1 cellular context compared by ENCODE assay signal in the genomic region with DNA sequence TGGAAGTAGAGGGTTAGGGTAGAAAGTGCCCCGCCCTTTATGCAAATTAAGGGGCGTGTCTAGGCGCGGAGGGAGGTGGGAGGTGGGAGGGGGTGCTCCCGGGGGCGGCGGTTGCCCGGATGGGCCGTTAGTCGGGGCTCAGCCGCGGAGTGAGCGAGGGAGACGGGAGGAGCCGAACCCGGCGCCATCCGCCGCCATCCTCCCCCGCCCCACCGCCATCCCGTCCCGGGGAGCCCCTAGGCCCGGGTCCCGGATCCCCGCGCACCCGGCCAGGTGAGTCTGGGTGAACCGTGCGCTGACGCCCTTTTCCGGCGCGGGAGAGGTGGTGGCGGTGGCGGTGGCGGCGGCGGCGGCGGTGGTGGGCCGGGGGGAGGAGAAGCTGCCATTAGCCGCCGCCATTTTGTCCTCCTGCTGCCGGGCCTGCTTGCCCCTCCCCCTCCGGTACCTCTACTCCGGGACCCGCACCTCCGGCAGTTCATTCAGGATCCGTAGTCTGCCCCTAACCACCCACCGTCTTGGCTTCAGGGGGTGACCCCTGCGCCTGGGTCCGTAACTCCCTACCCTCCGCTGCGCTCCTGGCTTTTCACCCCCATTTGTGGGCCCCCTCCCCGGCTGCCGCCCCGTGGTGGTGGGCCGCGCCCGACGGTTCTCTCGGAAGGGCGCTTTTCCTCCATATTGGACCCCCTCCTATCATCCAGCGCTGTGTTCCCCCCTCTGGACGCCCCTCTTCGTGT.
TF ChIP-seq lines count a peak whose summit lies in the region.

A gene (plus strand): TSS at position 130 of the 734 bp plus-strand sequence. CDS start 2,075 bp downstream, outside the sequence.

TF ChIP-seq in HepG2, 621 proteins besides CTCF, POLR2A, EP300 and RAD21 (continued from another document and continues in another):
- TF ChIP-seq, protein P1, sequence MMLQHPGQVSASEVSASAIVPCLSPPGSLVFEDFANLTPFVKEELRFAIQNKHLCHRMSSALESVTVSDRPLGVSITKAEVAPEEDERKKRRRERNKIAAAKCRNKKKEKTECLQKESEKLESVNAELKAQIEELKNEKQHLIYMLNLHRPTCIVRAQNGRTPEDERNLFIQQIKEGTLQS (CRISPR knock-in tag; IDR thresholded peaks at IDR 0.05), result 0 out of 2 replicates have a peak, but pooled peaks have one; percentile 44
- TF ChIP-seq BRCA1 (CRISPR knock-in tag; IDR thresholded peaks at IDR 0.05) (no peak), ZNF766 (CRISPR knock-in tag; IDR thresholded peaks at IDR 0.05; ENCODE audit: borderline replicate concordance) (no peak), BHLHE40 (IDR thresholded peaks at IDR 0.05; ENCODE audit: low read length) (no peak), POLR2G (IDR thresholded peaks at IDR 0.05; ENCODE audit: low read depth, low read length) (peak; percentile 20; the same call in 1 of the 2 replicates), ZNF792 (CRISPR knock-in tag; IDR thresholded peaks at IDR 0.05) (peak; percentile 28; the same call in 1 of the 2 replicates), ZNF263 (CRISPR knock-in tag; IDR thresholded peaks at IDR 0.05) (peak; percentile 32; the same call in 1 of the 2 replicates), CCAR2 (optimal IDR thresholded peaks at IDR 0.05; ENCODE audit: low read depth, low read length) (no peak), HNRNPL (IDR thresholded peaks at IDR 0.05; ENCODE audit: low read depth, low read length) (peak; percentile 53; the same call in 1 of the 2 replicates), NFKBIZ (CRISPR knock-in tag; IDR thresholded peaks at IDR 0.05) (peak; percentile 48; the same call in 1 of the 2 replicates), ZNF549 (CRISPR knock-in tag; IDR thresholded peaks at IDR 0.05) (no peak), CBFB (CRISPR knock-in tag; IDR thresholded peaks at IDR 0.05) (peak; percentile 50; the same call in 1 of the 2 replicates), ZNF367 (CRISPR knock-in tag; IDR thresholded peaks at IDR 0.05; ENCODE audit: borderline replicate concordance) (no peak), ZNF253 (CRISPR knock-in tag; IDR thresholded peaks at IDR 0.05; ENCODE audit: borderline replicate concordance) (no peak), IRF2 (CRISPR knock-in tag; IDR thresholded peaks at IDR 0.05) (no peak), KLF13 (CRISPR knock-in tag; IDR thresholded peaks at IDR 0.05) (no peak), ZNF652 (CRISPR knock-in tag; IDR thresholded peaks at IDR 0.05; ENCODE audit: borderline replicate concordance, low read depth) (no peak), ZNF672 (CRISPR knock-in tag; IDR thresholded peaks at IDR 0.05) (no peak), ZSCAN22 (CRISPR knock-in tag; IDR thresholded peaks at IDR 0.05) (peak; percentile 58; the same call in 1 of the 2 replicates), GATAD2A (CRISPR knock-in tag; IDR thresholded peaks at IDR 0.05) (no peak), NFKB2 (CRISPR knock-in tag; IDR thresholded peaks at IDR 0.05; ENCODE audit: borderline replicate concordance) (peak; percentile 48; the same call in 1 of the 2 replicates), ZNF607 (CRISPR knock-in tag; IDR thresholded peaks at IDR 0.05; ENCODE audit: borderline replicate concordance) (no peak; the same call in 1 of the 2 replicates), TAF1 (CRISPR knock-in tag; IDR thresholded peaks at IDR 0.05) (peak; percentile 78), MAZ (IDR thresholded peaks at IDR 0.05; ENCODE audit: borderline replicate concordance, low read depth, low read length) (peak; percentile 99), MAZ (CRISPR knock-in tag; IDR thresholded peaks at IDR 0.05; ENCODE audit: low read depth) (peak; percentile 68), NR2C2 (CRISPR knock-in tag; IDR thresholded peaks at IDR 0.05; ENCODE audit: borderline replicate concordance) (no peak), BORCS8-MEF2B (CRISPR knock-in tag; IDR thresholded peaks at IDR 0.05) (0 out of 2 replicates have a peak, but pooled peaks have one; percentile 53), ZNF343 (CRISPR knock-in tag; IDR thresholded peaks at IDR 0.05) (no peak), RFX1 (IDR thresholded peaks at IDR 0.05) (no peak), GFI1 (CRISPR knock-in tag; IDR thresholded peaks at IDR 0.05; ENCODE audit: borderline replicate concordance) (no peak; the same call in 1 of the 2 replicates), MIER2 (CRISPR knock-in tag; IDR thresholded peaks at IDR 0.05) (no peak), ZNF34 (CRISPR knock-in tag; IDR thresholded peaks at IDR 0.05; ENCODE audit: borderline replicate concordance) (0 out of 2 replicates have a peak, but pooled peaks have one; percentile 11), ZNF562 (CRISPR knock-in tag; IDR thresholded peaks at IDR 0.05; ENCODE audit: borderline replicate concordance) (no peak), ZNF382 (CRISPR knock-in tag; IDR thresholded peaks at IDR 0.05; ENCODE audit: borderline replicate concordance) (no peak)
- TF ChIP-seq, protein P2, sequence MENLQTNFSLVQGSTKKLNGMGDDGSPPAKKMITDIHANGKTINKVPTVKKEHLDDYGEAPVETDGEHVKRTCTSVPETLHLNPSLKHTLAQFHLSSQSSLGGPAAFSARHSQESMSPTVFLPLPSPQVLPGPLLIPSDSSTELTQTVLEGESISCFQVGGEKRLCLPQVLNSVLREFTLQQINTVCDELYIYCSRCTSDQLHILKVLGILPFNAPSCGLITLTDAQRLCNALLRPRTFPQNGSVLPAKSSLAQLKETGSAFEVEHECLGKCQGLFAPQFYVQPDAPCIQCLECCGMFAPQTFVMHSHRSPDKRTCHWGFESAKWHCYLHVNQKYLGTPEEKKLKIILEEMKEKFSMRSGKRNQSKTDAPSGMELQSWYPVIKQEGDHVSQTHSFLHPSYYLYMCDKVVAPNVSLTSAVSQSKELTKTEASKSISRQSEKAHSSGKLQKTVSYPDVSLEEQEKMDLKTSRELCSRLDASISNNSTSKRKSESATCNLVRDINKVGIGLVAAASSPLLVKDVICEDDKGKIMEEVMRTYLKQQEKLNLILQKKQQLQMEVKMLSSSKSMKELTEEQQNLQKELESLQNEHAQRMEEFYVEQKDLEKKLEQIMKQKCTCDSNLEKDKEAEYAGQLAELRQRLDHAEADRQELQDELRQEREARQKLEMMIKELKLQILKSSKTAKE (CRISPR knock-in tag; IDR thresholded peaks at IDR 0.05; ENCODE audit: borderline replicate concordance), result 0 out of 2 replicates have a peak, but pooled peaks have one; percentile 29
- TF ChIP-seq, protein P3, sequence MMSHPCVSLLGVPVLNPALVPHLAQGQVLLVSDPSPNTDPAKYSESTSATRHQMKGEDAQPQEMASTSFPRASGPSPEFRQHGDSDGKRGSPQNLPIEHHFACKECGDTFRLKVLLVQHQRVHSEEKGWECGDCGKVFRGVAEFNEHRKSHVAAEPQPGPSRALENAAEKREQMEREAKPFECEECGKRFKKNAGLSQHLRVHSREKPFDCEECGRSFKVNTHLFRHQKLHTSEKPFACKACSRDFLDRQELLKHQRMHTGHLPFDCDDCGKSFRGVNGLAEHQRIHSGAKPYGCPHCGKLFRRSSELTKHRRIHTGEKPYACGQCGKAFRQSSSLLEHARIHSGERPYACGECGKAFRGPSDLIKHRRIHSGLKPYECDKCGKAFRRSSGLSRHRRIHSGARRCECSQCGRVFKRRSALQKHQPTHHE (CRISPR knock-in tag; IDR thresholded peaks at IDR 0.05; ENCODE audit: borderline replicate concordance), result no peak
- TF ChIP-seq, protein P4, sequence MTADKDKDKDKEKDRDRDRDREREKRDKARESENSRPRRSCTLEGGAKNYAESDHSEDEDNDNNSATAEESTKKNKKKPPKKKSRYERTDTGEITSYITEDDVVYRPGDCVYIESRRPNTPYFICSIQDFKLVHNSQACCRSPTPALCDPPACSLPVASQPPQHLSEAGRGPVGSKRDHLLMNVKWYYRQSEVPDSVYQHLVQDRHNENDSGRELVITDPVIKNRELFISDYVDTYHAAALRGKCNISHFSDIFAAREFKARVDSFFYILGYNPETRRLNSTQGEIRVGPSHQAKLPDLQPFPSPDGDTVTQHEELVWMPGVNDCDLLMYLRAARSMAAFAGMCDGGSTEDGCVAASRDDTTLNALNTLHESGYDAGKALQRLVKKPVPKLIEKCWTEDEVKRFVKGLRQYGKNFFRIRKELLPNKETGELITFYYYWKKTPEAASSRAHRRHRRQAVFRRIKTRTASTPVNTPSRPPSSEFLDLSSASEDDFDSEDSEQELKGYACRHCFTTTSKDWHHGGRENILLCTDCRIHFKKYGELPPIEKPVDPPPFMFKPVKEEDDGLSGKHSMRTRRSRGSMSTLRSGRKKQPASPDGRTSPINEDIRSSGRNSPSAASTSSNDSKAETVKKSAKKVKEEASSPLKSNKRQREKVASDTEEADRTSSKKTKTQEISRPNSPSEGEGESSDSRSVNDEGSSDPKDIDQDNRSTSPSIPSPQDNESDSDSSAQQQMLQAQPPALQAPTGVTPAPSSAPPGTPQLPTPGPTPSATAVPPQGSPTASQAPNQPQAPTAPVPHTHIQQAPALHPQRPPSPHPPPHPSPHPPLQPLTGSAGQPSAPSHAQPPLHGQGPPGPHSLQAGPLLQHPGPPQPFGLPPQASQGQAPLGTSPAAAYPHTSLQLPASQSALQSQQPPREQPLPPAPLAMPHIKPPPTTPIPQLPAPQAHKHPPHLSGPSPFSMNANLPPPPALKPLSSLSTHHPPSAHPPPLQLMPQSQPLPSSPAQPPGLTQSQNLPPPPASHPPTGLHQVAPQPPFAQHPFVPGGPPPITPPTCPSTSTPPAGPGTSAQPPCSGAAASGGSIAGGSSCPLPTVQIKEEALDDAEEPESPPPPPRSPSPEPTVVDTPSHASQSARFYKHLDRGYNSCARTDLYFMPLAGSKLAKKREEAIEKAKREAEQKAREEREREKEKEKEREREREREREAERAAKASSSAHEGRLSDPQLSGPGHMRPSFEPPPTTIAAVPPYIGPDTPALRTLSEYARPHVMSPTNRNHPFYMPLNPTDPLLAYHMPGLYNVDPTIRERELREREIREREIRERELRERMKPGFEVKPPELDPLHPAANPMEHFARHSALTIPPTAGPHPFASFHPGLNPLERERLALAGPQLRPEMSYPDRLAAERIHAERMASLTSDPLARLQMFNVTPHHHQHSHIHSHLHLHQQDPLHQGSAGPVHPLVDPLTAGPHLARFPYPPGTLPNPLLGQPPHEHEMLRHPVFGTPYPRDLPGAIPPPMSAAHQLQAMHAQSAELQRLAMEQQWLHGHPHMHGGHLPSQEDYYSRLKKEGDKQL (CRISPR knock-in tag; IDR thresholded peaks at IDR 0.05; ENCODE audit: low read depth), result no peak
- TF ChIP-seq, protein P5, sequence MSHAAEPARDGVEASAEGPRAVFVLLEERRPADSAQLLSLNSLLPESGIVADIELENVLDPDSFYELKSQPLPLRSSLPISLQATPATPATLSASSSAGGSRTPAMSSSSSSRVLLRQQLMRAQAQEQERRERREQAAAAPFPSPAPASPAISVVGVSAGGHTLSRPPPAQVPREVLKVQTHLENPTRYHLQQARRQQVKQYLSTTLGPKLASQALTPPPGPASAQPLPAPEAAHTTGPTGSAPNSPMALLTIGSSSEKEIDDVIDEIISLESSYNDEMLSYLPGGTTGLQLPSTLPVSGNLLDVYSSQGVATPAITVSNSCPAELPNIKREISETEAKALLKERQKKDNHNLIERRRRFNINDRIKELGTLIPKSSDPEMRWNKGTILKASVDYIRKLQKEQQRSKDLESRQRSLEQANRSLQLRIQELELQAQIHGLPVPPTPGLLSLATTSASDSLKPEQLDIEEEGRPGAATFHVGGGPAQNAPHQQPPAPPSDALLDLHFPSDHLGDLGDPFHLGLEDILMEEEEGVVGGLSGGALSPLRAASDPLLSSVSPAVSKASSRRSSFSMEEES (CRISPR knock-in tag; IDR thresholded peaks at IDR 0.05), result no peak
- TF ChIP-seq, protein P6, sequence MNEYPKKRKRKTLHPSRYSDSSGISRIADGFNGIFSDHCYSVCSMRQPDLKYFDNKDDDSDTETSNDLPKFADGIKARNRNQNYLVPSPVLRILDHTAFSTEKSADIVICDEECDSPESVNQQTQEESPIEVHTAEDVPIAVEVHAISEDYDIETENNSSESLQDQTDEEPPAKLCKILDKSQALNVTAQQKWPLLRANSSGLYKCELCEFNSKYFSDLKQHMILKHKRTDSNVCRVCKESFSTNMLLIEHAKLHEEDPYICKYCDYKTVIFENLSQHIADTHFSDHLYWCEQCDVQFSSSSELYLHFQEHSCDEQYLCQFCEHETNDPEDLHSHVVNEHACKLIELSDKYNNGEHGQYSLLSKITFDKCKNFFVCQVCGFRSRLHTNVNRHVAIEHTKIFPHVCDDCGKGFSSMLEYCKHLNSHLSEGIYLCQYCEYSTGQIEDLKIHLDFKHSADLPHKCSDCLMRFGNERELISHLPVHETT (CRISPR knock-in tag; conservative IDR thresholded peaks at IDR 0.05), result peak; percentile 98
- TF ChIP-seq, protein P7, sequence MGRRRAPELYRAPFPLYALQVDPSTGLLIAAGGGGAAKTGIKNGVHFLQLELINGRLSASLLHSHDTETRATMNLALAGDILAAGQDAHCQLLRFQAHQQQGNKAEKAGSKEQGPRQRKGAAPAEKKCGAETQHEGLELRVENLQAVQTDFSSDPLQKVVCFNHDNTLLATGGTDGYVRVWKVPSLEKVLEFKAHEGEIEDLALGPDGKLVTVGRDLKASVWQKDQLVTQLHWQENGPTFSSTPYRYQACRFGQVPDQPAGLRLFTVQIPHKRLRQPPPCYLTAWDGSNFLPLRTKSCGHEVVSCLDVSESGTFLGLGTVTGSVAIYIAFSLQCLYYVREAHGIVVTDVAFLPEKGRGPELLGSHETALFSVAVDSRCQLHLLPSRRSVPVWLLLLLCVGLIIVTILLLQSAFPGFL (CRISPR knock-in tag; IDR thresholded peaks at IDR 0.05), result no peak
- TF ChIP-seq, protein P8, sequence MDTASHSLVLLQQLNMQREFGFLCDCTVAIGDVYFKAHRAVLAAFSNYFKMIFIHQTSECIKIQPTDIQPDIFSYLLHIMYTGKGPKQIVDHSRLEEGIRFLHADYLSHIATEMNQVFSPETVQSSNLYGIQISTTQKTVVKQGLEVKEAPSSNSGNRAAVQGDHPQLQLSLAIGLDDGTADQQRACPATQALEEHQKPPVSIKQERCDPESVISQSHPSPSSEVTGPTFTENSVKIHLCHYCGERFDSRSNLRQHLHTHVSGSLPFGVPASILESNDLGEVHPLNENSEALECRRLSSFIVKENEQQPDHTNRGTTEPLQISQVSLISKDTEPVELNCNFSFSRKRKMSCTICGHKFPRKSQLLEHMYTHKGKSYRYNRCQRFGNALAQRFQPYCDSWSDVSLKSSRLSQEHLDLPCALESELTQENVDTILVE (CRISPR knock-in tag; IDR thresholded peaks at IDR 0.05), result peak; percentile 96
